In genomic region chr4:185115827-185116232, GRCh38 we compare ENCODE assay signal across 1 cellular context.
TF ChIP-seq lines count a peak whose summit lies in the region.

No MANE protein-coding gene starts in this region.

TF ChIP-seq in K562, 482 proteins besides CTCF, POLR2A, EP300 and RAD21 (continued from another document and continues in another):
- TF ChIP-seq, protein P1, sequence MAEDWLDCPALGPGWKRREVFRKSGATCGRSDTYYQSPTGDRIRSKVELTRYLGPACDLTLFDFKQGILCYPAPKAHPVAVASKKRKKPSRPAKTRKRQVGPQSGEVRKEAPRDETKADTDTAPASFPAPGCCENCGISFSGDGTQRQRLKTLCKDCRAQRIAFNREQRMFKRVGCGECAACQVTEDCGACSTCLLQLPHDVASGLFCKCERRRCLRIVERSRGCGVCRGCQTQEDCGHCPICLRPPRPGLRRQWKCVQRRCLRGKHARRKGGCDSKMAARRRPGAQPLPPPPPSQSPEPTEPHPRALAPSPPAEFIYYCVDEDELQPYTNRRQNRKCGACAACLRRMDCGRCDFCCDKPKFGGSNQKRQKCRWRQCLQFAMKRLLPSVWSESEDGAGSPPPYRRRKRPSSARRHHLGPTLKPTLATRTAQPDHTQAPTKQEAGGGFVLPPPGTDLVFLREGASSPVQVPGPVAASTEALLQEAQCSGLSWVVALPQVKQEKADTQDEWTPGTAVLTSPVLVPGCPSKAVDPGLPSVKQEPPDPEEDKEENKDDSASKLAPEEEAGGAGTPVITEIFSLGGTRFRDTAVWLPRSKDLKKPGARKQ (CRISPR knock-in tag; IDR thresholded peaks at IDR 0.05) = no peak
- peak; percentile 56 for TF ChIP-seq EP400 (IDR thresholded peaks at IDR 0.05)
- TF ChIP-seq ZNF717 (CRISPR knock-in tag; IDR thresholded peaks at IDR 0.05) = no peak
- peak; percentile 30; the same call in 1 of the 2 replicates for TF ChIP-seq NR2C1 (IDR thresholded peaks at IDR 0.05)
- TF ChIP-seq NR2C1 (tag; IDR thresholded peaks at IDR 0.05) = peak; percentile 26; the same call in 1 of the 2 replicates
- TF ChIP-seq CLOCK (CRISPR knock-in tag; IDR thresholded peaks at IDR 0.05; ENCODE audit: borderline replicate concordance) = no peak
- TF ChIP-seq SOX6 (IDR thresholded peaks at IDR 0.05) = peak; percentile 61; the same call in 1 of the 2 replicates
- TF ChIP-seq ZNF395 (CRISPR knock-in tag; IDR thresholded peaks at IDR 0.05) = peak; percentile 32; the same call in 1 of the 2 replicates
- TF ChIP-seq, protein P2, sequence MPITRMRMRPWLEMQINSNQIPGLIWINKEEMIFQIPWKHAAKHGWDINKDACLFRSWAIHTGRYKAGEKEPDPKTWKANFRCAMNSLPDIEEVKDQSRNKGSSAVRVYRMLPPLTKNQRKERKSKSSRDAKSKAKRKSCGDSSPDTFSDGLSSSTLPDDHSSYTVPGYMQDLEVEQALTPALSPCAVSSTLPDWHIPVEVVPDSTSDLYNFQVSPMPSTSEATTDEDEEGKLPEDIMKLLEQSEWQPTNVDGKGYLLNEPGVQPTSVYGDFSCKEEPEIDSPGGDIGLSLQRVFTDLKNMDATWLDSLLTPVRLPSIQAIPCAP (CRISPR knock-in tag; IDR thresholded peaks at IDR 0.05; ENCODE audit: borderline replicate concordance) = no peak
- peak; percentile 52 for TF ChIP-seq NFIC (IDR thresholded peaks at IDR 0.05)
- TF ChIP-seq RAD51 (IDR thresholded peaks at IDR 0.05; ENCODE audit: borderline replicate concordance, low read depth) = 0 out of 2 replicates have a peak, but pooled peaks have one; percentile 26
- peak; percentile 53 for TF ChIP-seq CCNT2 (IDR thresholded peaks at IDR 0.05; ENCODE audit: borderline replicate concordance, extremely low read depth, insufficient read length, low read depth, low read length)
- no peak for TF ChIP-seq PHB2 (IDR thresholded peaks at IDR 0.05; ENCODE audit: low read depth)
- TF ChIP-seq ZFP30 (CRISPR knock-in tag; IDR thresholded peaks at IDR 0.05; ENCODE audit: borderline replicate concordance) = no peak
- TF ChIP-seq RBM25 (IDR thresholded peaks at IDR 0.05; ENCODE audit: low read depth, low read length, severe bottlenecking) = peak; percentile 36
- TF ChIP-seq, protein P3, sequence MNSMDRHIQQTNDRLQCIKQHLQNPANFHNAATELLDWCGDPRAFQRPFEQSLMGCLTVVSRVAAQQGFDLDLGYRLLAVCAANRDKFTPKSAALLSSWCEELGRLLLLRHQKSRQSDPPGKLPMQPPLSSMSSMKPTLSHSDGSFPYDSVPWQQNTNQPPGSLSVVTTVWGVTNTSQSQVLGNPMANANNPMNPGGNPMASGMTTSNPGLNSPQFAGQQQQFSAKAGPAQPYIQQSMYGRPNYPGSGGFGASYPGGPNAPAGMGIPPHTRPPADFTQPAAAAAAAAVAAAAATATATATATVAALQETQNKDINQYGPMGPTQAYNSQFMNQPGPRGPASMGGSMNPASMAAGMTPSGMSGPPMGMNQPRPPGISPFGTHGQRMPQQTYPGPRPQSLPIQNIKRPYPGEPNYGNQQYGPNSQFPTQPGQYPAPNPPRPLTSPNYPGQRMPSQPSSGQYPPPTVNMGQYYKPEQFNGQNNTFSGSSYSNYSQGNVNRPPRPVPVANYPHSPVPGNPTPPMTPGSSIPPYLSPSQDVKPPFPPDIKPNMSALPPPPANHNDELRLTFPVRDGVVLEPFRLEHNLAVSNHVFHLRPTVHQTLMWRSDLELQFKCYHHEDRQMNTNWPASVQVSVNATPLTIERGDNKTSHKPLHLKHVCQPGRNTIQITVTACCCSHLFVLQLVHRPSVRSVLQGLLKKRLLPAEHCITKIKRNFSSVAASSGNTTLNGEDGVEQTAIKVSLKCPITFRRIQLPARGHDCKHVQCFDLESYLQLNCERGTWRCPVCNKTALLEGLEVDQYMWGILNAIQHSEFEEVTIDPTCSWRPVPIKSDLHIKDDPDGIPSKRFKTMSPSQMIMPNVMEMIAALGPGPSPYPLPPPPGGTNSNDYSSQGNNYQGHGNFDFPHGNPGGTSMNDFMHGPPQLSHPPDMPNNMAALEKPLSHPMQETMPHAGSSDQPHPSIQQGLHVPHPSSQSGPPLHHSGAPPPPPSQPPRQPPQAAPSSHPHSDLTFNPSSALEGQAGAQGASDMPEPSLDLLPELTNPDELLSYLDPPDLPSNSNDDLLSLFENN (IDR thresholded peaks at IDR 0.05; ENCODE audit: low read depth in 2 of 2, low read length in 2 of 2) = 0 out of 4 replicates have a peak, but pooled peaks of 1 of the 2 experiments have one; percentile 51
- TF ChIP-seq FOXJ3 (CRISPR knock-in tag; IDR thresholded peaks at IDR 0.05) = no peak
- no peak for TF ChIP-seq SAP30 (IDR thresholded peaks at IDR 0.05; ENCODE audit: borderline replicate concordance, insufficient read depth, low read depth, low read length, poor library complexity, severe bottlenecking)
- no peak for TF ChIP-seq USF2 (CRISPR knock-in tag; IDR thresholded peaks at IDR 0.05)
- TF ChIP-seq ZNF41 (CRISPR knock-in tag; conservative IDR thresholded peaks at IDR 0.05) = no peak
- no peak for TF ChIP-seq EHMT2 (IDR thresholded peaks at IDR 0.05)
- TF ChIP-seq SETDB1 (IDR thresholded peaks at IDR 0.05; ENCODE audit: low read length) = no peak
- TF ChIP-seq CREB1 (IDR thresholded peaks at IDR 0.05) = no peak
- TF ChIP-seq CREB1 (CRISPR knock-in tag; IDR thresholded peaks at IDR 0.05) = no peak
- peak; percentile 91 for TF ChIP-seq NFYB (IDR thresholded peaks at IDR 0.05; ENCODE audit: extremely low read depth, insufficient read length)
- no peak for TF ChIP-seq NR2C2 (CRISPR knock-in tag; IDR thresholded peaks at IDR 0.05)
- TF ChIP-seq NR2C2 (tag; IDR thresholded peaks at IDR 0.05) = peak; percentile 71
- peak; percentile 77; the same call in 1 of the 2 replicates for TF ChIP-seq LEF1 (IDR thresholded peaks at IDR 0.05)
- TF ChIP-seq, protein P4, sequence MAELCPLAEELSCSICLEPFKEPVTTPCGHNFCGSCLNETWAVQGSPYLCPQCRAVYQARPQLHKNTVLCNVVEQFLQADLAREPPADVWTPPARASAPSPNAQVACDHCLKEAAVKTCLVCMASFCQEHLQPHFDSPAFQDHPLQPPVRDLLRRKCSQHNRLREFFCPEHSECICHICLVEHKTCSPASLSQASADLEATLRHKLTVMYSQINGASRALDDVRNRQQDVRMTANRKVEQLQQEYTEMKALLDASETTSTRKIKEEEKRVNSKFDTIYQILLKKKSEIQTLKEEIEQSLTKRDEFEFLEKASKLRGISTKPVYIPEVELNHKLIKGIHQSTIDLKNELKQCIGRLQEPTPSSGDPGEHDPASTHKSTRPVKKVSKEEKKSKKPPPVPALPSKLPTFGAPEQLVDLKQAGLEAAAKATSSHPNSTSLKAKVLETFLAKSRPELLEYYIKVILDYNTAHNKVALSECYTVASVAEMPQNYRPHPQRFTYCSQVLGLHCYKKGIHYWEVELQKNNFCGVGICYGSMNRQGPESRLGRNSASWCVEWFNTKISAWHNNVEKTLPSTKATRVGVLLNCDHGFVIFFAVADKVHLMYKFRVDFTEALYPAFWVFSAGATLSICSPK (IDR thresholded peaks at IDR 0.05; ENCODE audit: borderline replicate concordance) = no peak
- peak; percentile 93 for TF ChIP-seq L3MBTL2 (IDR thresholded peaks at IDR 0.05)
- no peak for TF ChIP-seq TAF7 (tag; IDR thresholded peaks at IDR 0.05)
- no peak for TF ChIP-seq BCOR (IDR thresholded peaks at IDR 0.05)
- no peak for TF ChIP-seq MEF2D (tag; conservative IDR thresholded peaks at IDR 0.05; ENCODE audit: low read depth)
- peak in 1 of 3 experiments; percentile 43 for TF ChIP-seq YY1 (IDR thresholded peaks at IDR 0.05; ENCODE audit: borderline replicate concordance in 1 of 3, control insufficient read depth in 1 of 3, extremely low read depth in 1 of 3, insufficient read depth in 3 of 3, insufficient read length in 1 of 3, insufficient replicate concordance in 2 of 3, low read depth in 1 of 3, low read length in 2 of 3)
- peak; percentile 14; the same call in 1 of the 2 replicates for TF ChIP-seq FOSL1 (tag; conservative IDR thresholded peaks at IDR 0.05)
- 0 out of 2 replicates have a peak, but pooled peaks have one; percentile 18 for TF ChIP-seq KLF16 (IDR thresholded peaks at IDR 0.05)
- TF ChIP-seq DACH1 (IDR thresholded peaks at IDR 0.05; ENCODE audit: partially characterized antibody) = peak; percentile 57
- peak in 1 of 2 experiments; percentile 79; a peak in 1 of 3 replicates for TF ChIP-seq CBX3 (IDR thresholded peaks at IDR 0.05; ENCODE audit: borderline replicate concordance in 1 of 2, low read length in 2 of 2)
- peak; percentile 57; the same call in 1 of the 2 replicates for TF ChIP-seq CREB3L1 (IDR thresholded peaks at IDR 0.05; ENCODE audit: borderline replicate concordance, low read depth)
- TF ChIP-seq, protein P5, sequence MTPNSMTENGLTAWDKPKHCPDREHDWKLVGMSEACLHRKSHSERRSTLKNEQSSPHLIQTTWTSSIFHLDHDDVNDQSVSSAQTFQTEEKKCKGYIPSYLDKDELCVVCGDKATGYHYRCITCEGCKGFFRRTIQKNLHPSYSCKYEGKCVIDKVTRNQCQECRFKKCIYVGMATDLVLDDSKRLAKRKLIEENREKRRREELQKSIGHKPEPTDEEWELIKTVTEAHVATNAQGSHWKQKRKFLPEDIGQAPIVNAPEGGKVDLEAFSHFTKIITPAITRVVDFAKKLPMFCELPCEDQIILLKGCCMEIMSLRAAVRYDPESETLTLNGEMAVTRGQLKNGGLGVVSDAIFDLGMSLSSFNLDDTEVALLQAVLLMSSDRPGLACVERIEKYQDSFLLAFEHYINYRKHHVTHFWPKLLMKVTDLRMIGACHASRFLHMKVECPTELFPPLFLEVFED (CRISPR knock-in tag; conservative IDR thresholded peaks at IDR 0.05) = no peak
- TF ChIP-seq ZSCAN29 (IDR thresholded peaks at IDR 0.05) = no peak
- peak; percentile 86 for TF ChIP-seq MYC (IDR thresholded peaks at IDR 0.05; ENCODE audit: low read depth, low read length)
- no peak for TF ChIP-seq MYC (CRISPR knock-in tag; IDR thresholded peaks at IDR 0.05; ENCODE audit: borderline replicate concordance, low read depth)
- TF ChIP-seq MEF2A (IDR thresholded peaks at IDR 0.05; ENCODE audit: control insufficient read depth, low read depth, low read length) = no peak
- no peak for TF ChIP-seq RBM17 (IDR thresholded peaks at IDR 0.05; ENCODE audit: borderline replicate concordance, low read depth, low read length)
- TF ChIP-seq CBFA2T3 (IDR thresholded peaks at IDR 0.05) = peak; percentile 77
- TF ChIP-seq NCOA6 (IDR thresholded peaks at IDR 0.05) = no peak; the same call in 1 of the 2 replicates
- TF ChIP-seq KDM5B (IDR thresholded peaks at IDR 0.05; ENCODE audit: insufficient replicate concordance, low read depth, low read length) = no peak
- no peak for TF ChIP-seq CEBPB (tag; IDR thresholded peaks at IDR 0.05)
